8 cellular contexts compared by ENCODE assay signal in the genomic region with DNA sequence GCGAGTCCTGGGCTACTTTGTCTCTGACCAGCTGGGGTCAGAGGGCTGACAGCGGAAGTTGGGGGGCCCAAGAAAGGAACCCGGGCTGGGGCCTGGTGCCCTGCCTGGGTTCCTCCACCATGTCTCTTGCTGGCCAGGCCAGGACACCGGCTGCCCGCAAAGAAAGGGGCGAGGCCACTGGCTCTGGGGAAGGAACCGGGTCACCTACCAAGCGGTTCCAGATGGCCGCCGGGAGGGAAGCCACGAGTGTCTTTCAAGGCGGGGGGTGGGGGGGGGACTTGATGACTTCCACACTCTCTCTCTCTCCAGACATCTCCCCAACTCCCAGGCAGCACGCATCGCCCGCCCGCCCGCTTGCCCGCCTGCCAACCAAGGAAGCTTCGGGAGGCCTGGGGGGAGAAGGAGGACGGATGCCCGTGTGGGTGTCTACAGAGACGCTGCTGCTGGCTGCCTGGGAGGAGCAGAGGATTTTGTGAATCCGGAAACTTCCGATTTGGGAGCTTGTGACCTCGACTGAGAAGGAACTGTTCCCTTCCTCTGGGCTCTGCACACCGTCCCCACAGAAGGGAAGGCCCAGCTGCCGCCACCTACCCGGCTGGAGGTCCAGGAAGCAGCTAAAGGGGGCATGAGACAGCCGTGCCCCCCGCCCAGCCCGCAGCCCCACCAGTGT. TPM values are rescaled to one million over a fixed set of nuclear protein-coding genes. Genes with fewer than 3 reads are reported as not detected.
DNase-seq lines count a peak whose midpoint lies in the region; ATAC-seq and TF ChIP-seq lines count a peak whose summit lies in the region.

No MANE protein-coding gene starts in this region.

- H3K9me3 Mint-ChIP-seq in activated naive CD8-positive, alpha-beta T cell treated with anti-CD3 and anti-CD28 coated beads, Interleukin-2, amount 10 ng/mL, durations not matched to agents 7 days and 5 days: no peaks in the 10 kb centered on the region

- no peak for ATAC-seq in activated naive CD8-positive, alpha-beta T cell treated with anti-CD3 and anti-CD28 coated beads, Interleukin-2, amount 10 ng/mL, durations not matched to agents 7 days and 5 days (ENCODE audit: low read depth)
- peak; percentile 35 to 80 (median 64) for ATAC-seq in heart right ventricle

- H3K4me3 ChIP-seq in heart right ventricle: peak overlapping the region; percentile 65 to 100 (median 92)

- H3K27ac Mint-ChIP-seq in activated naive CD8-positive, alpha-beta T cell treated with anti-CD3 and anti-CD28 coated beads, Interleukin-2, amount 10 ng/mL, durations not matched to agents 7 days and 5 days: peak overlapping the region; percentile 78

- peak overlapping the region; percentile 82 to 95 (median 90) for H3K27ac ChIP-seq in heart right ventricle

- intact Hi-C loops in heart right ventricle (cut with DNase I): loop anchor here in 3 of 10 donors (2.0 kb wide), 3 partner anchors 28 to 32 kb away; no protein-coding TSS in a partner anchor

- peaks cover 2% of the 10 kb centered on the region for H3K27me3 Mint-ChIP-seq in activated naive CD8-positive, alpha-beta T cell treated with anti-CD3 and anti-CD28 coated beads, Interleukin-2, amount 10 ng/mL, durations not matched to agents 7 days and 5 days

- H3K36me3 Mint-ChIP-seq in activated naive CD8-positive, alpha-beta T cell treated with anti-CD3 and anti-CD28 coated beads, Interleukin-2, amount 10 ng/mL, durations not matched to agents 7 days and 5 days: no peaks in the 10 kb centered on the region

- H3K4me3 Mint-ChIP-seq in activated naive CD8-positive, alpha-beta T cell treated with anti-CD3 and anti-CD28 coated beads, Interleukin-2, amount 10 ng/mL, durations not matched to agents 7 days and 5 days: peak overlapping the region; percentile 90

- H3K36me3 ChIP-seq in heart right ventricle: peaks cover 0 to 15% (median 0%) of the 10 kb centered on the region in 9 donors

- WGBS in heart right ventricle, 2 donors: 3 to 4% methylated on average over 31 of the region's 31 CpGs

- peak; percentile 86 for DNase-seq in GM03348 (ENCODE audit: low spot score)
- peak; percentile 62 for DNase-seq in M059J (ENCODE audit: low read depth)
- DNase-seq in activated naive CD8-positive, alpha-beta T cell treated with anti-CD3 and anti-CD28 coated beads, Interleukin-2, amount 10 ng/mL, durations not matched to agents 7 days and 5 days: peak; percentile 58
- peak; percentile 49 to 57 for DNase-seq in heart right ventricle
- peak; percentile 47 for DNase-seq in pons (ENCODE audit: low spot score)
- no peak for DNase-seq in NCI-H2029 (lab: John Stamatoyannopoulos, UW)
- no peak for DNase-seq in NCI-H146 treated with DMSO at 0.1 percent for 48 hours (lab: John Stamatoyannopoulos, UW; ENCODE audit: unreplicated experiment)
- DNase-seq in COR-L47 (lab: John Stamatoyannopoulos, UW): no peak

- POLR2A ChIA-PET in activated naive CD8-positive, alpha-beta T cell treated with anti-CD3 and anti-CD28 coated beads, Interleukin-2, amount 10 ng/mL, durations not matched to agents 7 days and 5 days (lab: Charles Lee): interaction anchor here (0.9 kb wide), 1 partner anchor 9 kb away, joined by 4 read pairs; no protein-coding TSS in a partner anchor

- peak in 1 of 9 donors; percentile 26 for TF ChIP-seq CTCF in heart right ventricle (IDR thresholded peaks at IDR 0.05)

- H3K27me3 ChIP-seq in heart right ventricle: peaks cover 0 to 1% (median 0%) of the 10 kb centered on the region in 7 donors

- H3K4me1 Mint-ChIP-seq in activated naive CD8-positive, alpha-beta T cell treated with anti-CD3 and anti-CD28 coated beads, Interleukin-2, amount 10 ng/mL, durations not matched to agents 7 days and 5 days: peaks cover 13% of the 10 kb centered on the region

- H3K9me3 ChIP-seq in heart right ventricle: no peaks in the 10 kb centered on the region

- peaks cover 0 to 27% (median 14%) of the 10 kb centered on the region in 9 donors for H3K4me1 ChIP-seq in heart right ventricle

RNA-seq across cellular contexts. Expression of a gene that starts 1.1 kb away (rescaled TPM):
- 11.4 and 15.8 TPM in 2 replicates for total RNA-seq in M059J (2014; rRNA removed; shearing (Covaris generic))
- total RNA-seq in activated naive CD8-positive, alpha-beta T cell treated with anti-CD3 and anti-CD28 coated beads, Interleukin-2, amount 10 ng/mL, durations not matched to agents 7 days and 5 days: 10 to 100 TPM; 18.9 to 23.5 TPM
- total RNA-seq in heart right ventricle: 10 to 100 TPM; 28.2 to 46.6 (median 36.3) TPM
- polyA plus RNA-seq in heart right ventricle: 10 to 100 TPM; 18.3 to 18.9 TPM

RNA-seq across cellular contexts. Expression of a gene that starts 9.0 kb away (rescaled TPM):
- total RNA-seq in M059J (2014; rRNA removed; shearing (Covaris generic)): 0.30 and 0.49 TPM in 2 replicates
- total RNA-seq in activated naive CD8-positive, alpha-beta T cell treated with anti-CD3 and anti-CD28 coated beads, Interleukin-2, amount 10 ng/mL, durations not matched to agents 7 days and 5 days: 1 to 10 TPM; 5.2 to 7.6 TPM
- total RNA-seq in heart right ventricle: under 1 TPM in 3 of 10 donors, not detected in 7; 0.15 to 0.49 (median 0.34) TPM
- polyA plus RNA-seq in heart right ventricle: under 1 TPM in 1 of 2 donors, not detected in 1; 0.06 TPM

Comparison
In these comparisons a context has a peak if more than half of its experiments do, and no peak if none do; other contexts are left out.
1. DNase-seq: peak in GM03348 (single experiment), M059J (single experiment), activated naive CD8-positive, alpha-beta T cell treated with anti-CD3 and anti-CD28 coated beads, Interleukin-2, amount 10 ng/mL, durations not matched to agents 7 days and 5 days (single experiment), heart right ventricle (2 of 2) and pons (single experiment); none in NCI-H2029 (single experiment), NCI-H146 treated with DMSO at 0.1 percent for 48 hours (single experiment) and COR-L47 (single experiment).